ENCODE assay signal across 10 cellular contexts in genomic region chr12:8077207-8077606, GRCh38. TPM values are rescaled to one million over a fixed set of nuclear protein-coding genes. Genes with fewer than 3 reads are reported as not detected.
DNase-seq lines count a peak whose midpoint lies in the region; ATAC-seq and TF ChIP-seq lines count a peak whose summit lies in the region.
"Had no signal": no experiment of that assay in that cellular context is flagged by ENCODE, and none has a peak within 500 bp of the region (broad histone marks: within the 10 kb centered on the region; RNA-seq: fewer than 3 reads in every experiment).

No MANE protein-coding gene starts in this region.

- H3K9me3 ChIP-seq in GM23248 (ENCODE audit: low read depth) (no peaks in the 10 kb centered on the region), OCI-LY3 (ENCODE audit: insufficient read depth, low read length) (no peaks in the 10 kb centered on the region), fibroblast of lung (ENCODE audit: control insufficient read depth, insufficient read depth, low read depth, low read length) (no peaks in the 10 kb centered on the region)

- H3F3A ChIP-seq in GM23248 (ENCODE audit: insufficient read depth): peaks cover 11% of the 10 kb centered on the region

- H2AFZ ChIP-seq in GM23248: no peak overlapping the region
- no peak overlapping the region for H2AFZ ChIP-seq in OCI-LY3 (ENCODE audit: low read depth, low read length)
- no peak overlapping the region for H2AFZ ChIP-seq in fibroblast of lung (ENCODE audit: low read length)

- H3K79me2 ChIP-seq in GM23248 (ENCODE audit: insufficient read depth) (peaks cover 10% of the 10 kb centered on the region), OCI-LY3 (ENCODE audit: low read length) (peaks cover 6% of the 10 kb centered on the region), fibroblast of lung (ENCODE audit: control insufficient read depth, insufficient read depth, low read length) (peaks cover under 1% of the 10 kb centered on the region)

- DNase-seq in A172 (ENCODE audit: low spot score) (peak; percentile 68), GM23248 (peak; percentile 74), fibroblast of lung (ENCODE audit: low read depth in 2 of 2) (peak; percentile 39 to 47), hypothalamus (lab: John Stamatoyannopoulos, UW) (no peak), NCI-H526 treated with DMSO at 0.1 percent for 48 hours (lab: John Stamatoyannopoulos, UW) (no peak)
- no peak for DNase-seq in activated effector memory CD4-positive, alpha-beta T cell treated with Interleukin-2 at 50 U/mL for 16 hours
- DNase-seq: H7, T-helper 2 cell had no signal

- H3K4me3 ChIP-seq in GM23248: no peak overlapping the region
- no peak overlapping the region for H3K4me3 ChIP-seq in OCI-LY3 (ENCODE audit: low read length)
- no peak overlapping the region for H3K4me3 ChIP-seq in fibroblast of lung (replicated peaks in 1 of 4; ENCODE audit: control extremely low read depth in 1 of 4, insufficient read depth in 1 of 4, low read depth in 3 of 4, low read length in 4 of 4)

- no peaks in the 10 kb centered on the region for H3K9me2 ChIP-seq in GM23248 (ENCODE audit: insufficient read depth)

- H3K36me3 ChIP-seq in GM23248 (ENCODE audit: low read depth) (no peaks in the 10 kb centered on the region), OCI-LY3 (replicated peaks; ENCODE audit: low read depth, low read length) (no peaks in the 10 kb centered on the region), fibroblast of lung (ENCODE audit: control insufficient read depth, insufficient read depth, low read length) (no peaks in the 10 kb centered on the region)

- no peak for TF ChIP-seq CTCF in OCI-LY3 (IDR thresholded peaks at IDR 0.05; ENCODE audit: low read depth, low read length)
- TF ChIP-seq CTCF in fibroblast of lung (conservative IDR thresholded peaks at IDR 0.05 in 1 of 2, IDR thresholded peaks at IDR 0.05 in 1 of 2; ENCODE audit: low read depth in 1 of 2, low read length in 2 of 2): no peak

- H3K4me1 ChIP-seq in GM23248 (ENCODE audit: insufficient read depth) (peaks cover 7% of the 10 kb centered on the region), OCI-LY3 (ENCODE audit: low read length) (peaks cover 31% of the 10 kb centered on the region), fibroblast of lung (ENCODE audit: control insufficient read depth, extremely low read depth, insufficient read depth, low read length) (no peaks in the 10 kb centered on the region)

- H3K4me2 ChIP-seq in GM23248 (ENCODE audit: unreplicated experiment): peak overlapping the region; percentile 15
- peak overlapping the region; percentile 46 for H3K4me2 ChIP-seq in OCI-LY3 (ENCODE audit: low read length)
- peak overlapping the region; percentile 7 for H3K4me2 ChIP-seq in fibroblast of lung (ENCODE audit: extremely low read depth, insufficient read depth, low read length)

- H4K20me1 ChIP-seq in GM23248 (ENCODE audit: insufficient read depth) (no peaks in the 10 kb centered on the region), OCI-LY3 (ENCODE audit: insufficient read depth, low read length) (no peaks in the 10 kb centered on the region), fibroblast of lung (ENCODE audit: control insufficient read depth, extremely low read depth, insufficient read depth, low read length) (no peaks in the 10 kb centered on the region)

- in situ Hi-C loops in GM23248 (cut with MboI): no loop called here

- WGBS in GM23248 (ENCODE audit: low coverage in 1 of 2, low lambda C conversion rate in 2 of 2, missing lambda C conversion rate in 2 of 2), 2 experiments: 15 to 25% methylated on average over 4 of the region's 4 CpGs

- H3K9ac ChIP-seq in GM23248 (no peak overlapping the region), OCI-LY3 (ENCODE audit: low read length) (no peak overlapping the region), fibroblast of lung (ENCODE audit: insufficient read depth, low read length) (no peak overlapping the region)

- H3K27me3 ChIP-seq in GM23248 (replicated peaks; ENCODE audit: insufficient read depth) (no peaks in the 10 kb centered on the region), OCI-LY3 (ENCODE audit: low read depth, low read length) (no peaks in the 10 kb centered on the region), fibroblast of lung (ENCODE audit: control insufficient read depth, insufficient read depth, low read length) (no peaks in the 10 kb centered on the region)

- ATAC-seq in GM19023 (IDR thresholded peaks at IDR 0.05; ENCODE audit: unreplicated experiment): no peak

- H3K27ac ChIP-seq in GM23248 (no peak overlapping the region), OCI-LY3 (ENCODE audit: low read length) (no peak overlapping the region), fibroblast of lung (ENCODE audit: insufficient read depth, low read length) (no peak overlapping the region)

RNA-seq across cellular contexts. Expression of gene NECAP1, which starts 4.9 kb away (rescaled TPM):
- 18.0 and 20.1 TPM in 2 replicates for total RNA-seq in A172 (2014; rRNA removed; shearing (Covaris generic))
- total RNA-seq in GM23248 (2014; rRNA removed; shearing (Covaris generic)): 36.6 and 40.1 TPM in 2 replicates
- polyA plus RNA-seq in GM23248 (2016; fragmentation: Nextera tagmentation; extraction: Ambion mirVana) (28.0 and 30.2 TPM in 2 replicates), fibroblast of lung (31.0 and 37.9 TPM in 2 replicates)
- total RNA-seq in fibroblast of lung: 40.8 and 41.1 TPM in 2 replicates
- 17.3 and 21.0 TPM in 2 replicates for polyA plus RNA-seq in fibroblast of lung (2012)
- polyA minus RNA-seq in fibroblast of lung (ENCODE audit: low replicate concordance): 23.0 and 25.8 TPM in 2 replicates

RNA-seq across cellular contexts. Expression of gene C3AR1, which starts 11.0 kb away (rescaled TPM):
- total RNA-seq in A172 (2014; rRNA removed; shearing (Covaris generic)): 0.10 and 0.12 TPM in 2 replicates
- not detected in 2 replicates for total RNA-seq in GM23248 (2014; rRNA removed; shearing (Covaris generic))
- polyA plus RNA-seq in GM23248 (2016; fragmentation: Nextera tagmentation; extraction: Ambion mirVana) (0.24 TPM in 1 of 2 replicates, not detected in the other), fibroblast of lung (0.34 and 0.37 TPM in 2 replicates)
- total RNA-seq in fibroblast of lung: 0.17 TPM in 1 of 2 replicates, not detected in the other
- polyA plus RNA-seq in fibroblast of lung (2012): 0.23 and 0.24 TPM in 2 replicates
- 22.9 TPM in 1 of 2 replicates, not detected in the other for polyA minus RNA-seq in fibroblast of lung (ENCODE audit: low replicate concordance)
- total RNA-seq: H7 had no signal

RNA-seq across cellular contexts. Expression of gene FOXJ2, which starts 44.7 kb away (rescaled TPM):
- total RNA-seq in A172 (2014; rRNA removed; shearing (Covaris generic)): 3.9 and 4.5 TPM in 2 replicates
- 8.2 and 11.0 TPM in 2 replicates for total RNA-seq in GM23248 (2014; rRNA removed; shearing (Covaris generic))
- polyA plus RNA-seq in GM23248 (2016; fragmentation: Nextera tagmentation; extraction: Ambion mirVana) (10.5 and 11.6 TPM in 2 replicates), fibroblast of lung (8.3 and 9.2 TPM in 2 replicates)
- 5.4 and 8.3 TPM in 2 replicates for total RNA-seq in fibroblast of lung
- polyA plus RNA-seq in fibroblast of lung (2012): 12.0 and 13.8 TPM in 2 replicates
- polyA minus RNA-seq in fibroblast of lung (ENCODE audit: low replicate concordance): 42.4 and 75.1 TPM in 2 replicates

RNA-seq across cellular contexts. Expression of gene CLEC4A, which starts 46.2 kb away (rescaled TPM):
- 6.4 TPM in 1 of 2 replicates, not detected in the other for total RNA-seq in A172 (2014; rRNA removed; shearing (Covaris generic))
- total RNA-seq in GM23248 (2014; rRNA removed; shearing (Covaris generic)): not detected in 2 replicates
- polyA plus RNA-seq in GM23248 (2016; fragmentation: Nextera tagmentation; extraction: Ambion mirVana): 0.62 and 1.0 TPM in 2 replicates
- 0.26 and 0.33 TPM in 2 replicates for total RNA-seq in fibroblast of lung
- 0.26 and 0.61 TPM in 2 replicates for polyA plus RNA-seq in fibroblast of lung
- polyA plus RNA-seq in fibroblast of lung (2012): 0.14 and 0.37 TPM in 2 replicates
- not detected in 2 replicates for polyA minus RNA-seq in fibroblast of lung (ENCODE audit: low replicate concordance)
- total RNA-seq: H7 had no signal

Comparison
In these comparisons a context has a peak if more than half of its experiments do, and no peak if none do; other contexts are left out.
1. DNase-seq: peak in A172 (single experiment), GM23248 (single experiment) and fibroblast of lung (2 of 2); none in activated effector memory CD4-positive, alpha-beta T cell treated with Interleukin-2 at 50 U/mL for 16 hours (single experiment), hypothalamus (0 of 51) and NCI-H526 treated with DMSO at 0.1 percent for 48 hours (single experiment).
2. Peak in every context shown above with its lines, with median percentiles within 50 percentile points of each other: H3K4me2 ChIP-seq.